ENCODE assay signal across 31 cellular contexts in genomic region chr2:3336844-3337243, GRCh38.
"Had no signal": no experiment of that assay in that cellular context is flagged by ENCODE, and none has a peak within 500 bp of the region (broad histone marks: within the 10 kb centered on the region; RNA-seq: fewer than 3 reads in every experiment).

No MANE protein-coding gene starts in this region.

- H3K27ac ChIP-seq: neural progenitor cell, ovary, parathyroid adenoma, psoas muscle, skin epidermis, spleen, stomach, suprapubic skin, testis, tibial artery, transverse colon, upper lobe of right lung, uterus had no signal

- H3K4me1 ChIP-seq: neural progenitor cell, parathyroid adenoma, psoas muscle, spleen, stomach, suprapubic skin, testis, tibial artery, transverse colon, upper lobe of right lung, uterus had no signal

- H3K4me3 ChIP-seq: neural progenitor cell, ovary, psoas muscle, skin epidermis, smooth muscle cell, spleen, stomach, suprapubic skin, testis, tibial artery, transverse colon, upper lobe of right lung, uterus had no signal

- H3K36me3 ChIP-seq: neural progenitor cell, ovary, transverse colon, uterus had no signal

- H3K9ac ChIP-seq: neural progenitor cell, parathyroid adenoma had no signal

- H3K4me3 Mint-ChIP-seq: naive thymus-derived CD4-positive, alpha-beta T cell; natural killer cell; nephron; neural progenitor cell; stimulated activated naive B cell treated with anti-CD40 and anti-IgM and Interleukin-4, amounts not matched to agents 10 μg/mL and 1 μg/mL and 100 μg/mL, for 72 hours; stimulated activated naive CD8-positive, alpha-beta T cell treated with anti-CD3 and anti-CD28 coated beads, Interleukin-15, Interleukin-2, amounts not matched to agents 100 ng/mL and 50 ng/mL, for 24 hours; type B pancreatic cell had no signal

- H3K27ac Mint-ChIP-seq: naive thymus-derived CD4-positive, alpha-beta T cell; nephron; neural progenitor cell; progenitor cell of endocrine pancreas; stimulated activated naive CD8-positive, alpha-beta T cell treated with anti-CD3 and anti-CD28 coated beads, Interleukin-15, Interleukin-2, amounts not matched to agents 100 ng/mL and 50 ng/mL, for 24 hours; type B pancreatic cell had no signal

- H3K4me2 ChIP-seq: neural progenitor cell, smooth muscle cell had no signal

- H3K27me3 Mint-ChIP-seq: naive thymus-derived CD4-positive, alpha-beta T cell; progenitor cell of endocrine pancreas; stimulated activated naive B cell treated with anti-CD40 and anti-IgM and Interleukin-4, amounts not matched to agents 10 μg/mL and 1 μg/mL and 100 μg/mL, for 72 hours; stimulated activated naive CD8-positive, alpha-beta T cell treated with anti-CD3 and anti-CD28 coated beads, Interleukin-15, Interleukin-2, amounts not matched to agents 100 ng/mL and 50 ng/mL, for 24 hours; type B pancreatic cell had no signal

- DNase-seq: naive thymus-derived CD4-positive, alpha-beta T cell; natural killer cell; occipital lobe; ovary; posterior cingulate gyrus; psoas muscle; right cardiac atrium; stimulated activated CD4-positive, alpha-beta T cell treated with anti-CD3 and anti-CD28 coated beads, Interleukin-12 subunit alpha, Interleukin-12 subunit beta, amount 100 ng/mL, for 4 hours; stimulated activated CD4-positive, alpha-beta T cell treated with anti-CD3 and anti-CD28 coated beads, Interleukin-1b, Interleukin-23, amount 100 ng/mL, for 48 hours; stimulated activated CD4-positive, alpha-beta T cell treated with anti-CD3 and anti-CD28 coated beads, Interleukin-4, amount 100 ng/mL, for 1 hour; stimulated activated CD4-positive, alpha-beta T cell treated with anti-CD3 and anti-CD28 coated beads, Interleukin-4, amount 100 ng/mL, for 4 hours; stimulated activated CD8-positive, alpha-beta memory T cell treated with anti-CD3 and anti-CD28 coated beads, Interleukin-4, amount 100 ng/mL, for 48 hours; stimulated activated naive B cell treated with anti-CD40 and anti-IgM and Interleukin-4, amounts not matched to agents 10 μg/mL and 1 μg/mL and 100 μg/mL, for 72 hours; stimulated activated naive CD4-positive, alpha-beta T cell treated with Interleukin-2 at 50 U/mL for 16 hours; stomach; testis; tibial artery; transverse colon; uterus had no signal

- H3K36me3 Mint-ChIP-seq: natural killer cell had no signal

- H3K9me3 Mint-ChIP-seq: naive thymus-derived CD4-positive, alpha-beta T cell; natural killer cell; nephron; neural progenitor cell; stimulated activated naive CD8-positive, alpha-beta T cell treated with anti-CD3 and anti-CD28 coated beads, Interleukin-15, Interleukin-2, amounts not matched to agents 100 ng/mL and 50 ng/mL, for 24 hours; type B pancreatic cell had no signal

- H3K27me3 ChIP-seq: neural progenitor cell, ovary, spleen, stomach, suprapubic skin, testis, tibial artery, transverse colon, upper lobe of right lung, uterus had no signal

- ATAC-seq: naive thymus-derived CD4-positive, alpha-beta T cell; natural killer cell; psoas muscle; right cardiac atrium; sciatic nerve; stimulated activated naive B cell treated with anti-CD40 and anti-IgM and Interleukin-4, amounts not matched to agents 10 μg/mL and 1 μg/mL and 100 μg/mL, for 72 hours; upper lobe of right lung had no signal

- H3K9me3 ChIP-seq: ovary, psoas muscle, stomach, suprapubic skin, testis, tibial artery, transverse colon, upper lobe of right lung, uterus had no signal

- H2AFZ ChIP-seq: neural progenitor cell, parathyroid adenoma had no signal
